In the genomic region with DNA sequence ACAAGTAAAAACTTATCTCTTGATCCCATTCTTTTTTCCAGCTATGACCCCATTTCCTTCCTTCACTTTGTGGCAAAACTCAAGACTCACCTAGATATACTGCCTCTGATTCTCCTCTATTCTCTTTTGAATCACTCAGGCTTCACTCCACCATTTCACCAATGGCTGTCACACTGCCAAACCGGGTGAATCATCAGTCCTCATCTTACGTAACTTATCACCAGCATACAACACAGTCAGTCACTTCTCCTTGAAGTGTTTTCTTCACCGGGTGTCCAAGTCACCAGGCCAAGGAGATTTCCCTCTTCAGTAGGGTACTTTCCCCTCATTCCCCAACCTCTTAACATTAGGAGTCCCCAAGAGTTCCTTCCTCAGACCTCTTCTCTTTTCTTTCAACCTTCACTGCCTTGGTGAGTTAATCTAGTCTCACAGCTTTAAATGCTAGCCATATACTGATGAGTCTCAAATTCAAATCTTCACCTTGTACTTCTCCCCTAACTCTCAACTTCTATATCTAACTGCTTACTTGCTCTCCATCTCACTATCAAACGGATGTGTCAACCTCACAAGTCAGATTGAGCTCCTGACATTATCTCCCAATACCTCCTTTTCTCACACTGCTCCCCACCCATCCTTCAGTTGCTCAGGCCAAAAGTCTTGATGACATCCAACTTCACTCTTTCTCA, we compare ENCODE assay signal across 8 cellular contexts. TPM values are rescaled to one million over a fixed set of nuclear protein-coding genes. Genes with fewer than 3 reads are reported as not detected.
DNase-seq lines count a peak whose midpoint lies in the region; ATAC-seq and TF ChIP-seq lines count a peak whose summit lies in the region.

No MANE protein-coding gene starts in this region.

- H3K9ac ChIP-seq in neural progenitor cell: no peak overlapping the region

- no peaks in the 10 kb centered on the region for H4K20me1 ChIP-seq in neural progenitor cell (ENCODE audit: low read depth)

- H3K4me2 ChIP-seq in neural progenitor cell: no peak overlapping the region

- intact Hi-C loops in CD4-positive, alpha-beta T cell (cut with DNase I, micrococcal nuclease): loop anchor here (5.0 to 10.0 kb wide), 3 partner anchors 578 to 758 kb away; no protein-coding TSS in a partner anchor

- H3K79me2 ChIP-seq in neural progenitor cell (ENCODE audit: low read depth): peaks cover 11% of the 10 kb centered on the region

- no peak for ATAC-seq in HG03175 (IDR thresholded peaks at IDR 0.05; ENCODE audit: unreplicated experiment)
- ATAC-seq in CD4-positive, alpha-beta T cell (ENCODE audit: poor library complexity): no peak

- H3K4me3 ChIP-seq in foreskin fibroblast (ENCODE audit: low read depth in 1 of 2, low read length in 2 of 2) (no peak overlapping the region), skin epidermis (no peak overlapping the region), neural progenitor cell (no peak overlapping the region)

- H3K27ac ChIP-seq in skin epidermis (peak overlapping the region in 12 of 21 experiments; percentile 20 to 72 (median 54)), neural progenitor cell (no peak overlapping the region)
- H3K27ac ChIP-seq in CD4-positive, alpha-beta T cell (ENCODE audit: low read depth, low read length): no peak overlapping the region

- H2AFZ ChIP-seq in neural progenitor cell (replicated peaks): no peak overlapping the region

- no peak for TF ChIP-seq CTCF in foreskin fibroblast (IDR thresholded peaks at IDR 0.05; ENCODE audit: low read depth, low read length)
- no peak for TF ChIP-seq CTCF in neural progenitor cell (IDR thresholded peaks at IDR 0.05)
- TF ChIP-seq CTCF in CD4-positive, alpha-beta T cell (IDR thresholded peaks at IDR 0.05): no peak

- H3K9me3 Mint-ChIP-seq in neural progenitor cell: no peaks in the 10 kb centered on the region
- no peaks in the 10 kb centered on the region for H3K9me3 Mint-ChIP-seq in CD4-positive, alpha-beta T cell

- H3K27ac Mint-ChIP-seq in neural progenitor cell: no peak overlapping the region
- H3K27ac Mint-ChIP-seq in CD4-positive, alpha-beta T cell: no peak overlapping the region

- CTCF ChIA-PET in CD4-positive, alpha-beta T cell (lab: Charles Lee): no interaction called here

- no peak overlapping the region for H3K4me3 Mint-ChIP-seq in neural progenitor cell
- no peak overlapping the region for H3K4me3 Mint-ChIP-seq in CD4-positive, alpha-beta T cell

- no peaks in the 10 kb centered on the region for H3K9me3 ChIP-seq in neural progenitor cell (ENCODE audit: low read depth)
- no peaks in the 10 kb centered on the region for H3K9me3 ChIP-seq in CD4-positive, alpha-beta T cell (ENCODE audit: control insufficient read depth, low read length)

- DNase-seq in EH (ENCODE audit: low read depth) (peak; percentile 89), SW480 (ENCODE audit: low spot score) (peak; percentile 25), foreskin fibroblast (peak; percentile 87 to 93), HuH-7 (ENCODE audit: low spot score) (no peak), neural progenitor cell (ENCODE audit: low spot score) (no peak)
- DNase-seq in CD4-positive, alpha-beta T cell: no peak

- no peaks in the 10 kb centered on the region for H3K27me3 Mint-ChIP-seq in neural progenitor cell (ENCODE audit: insufficient read depth, low read depth)
- no peaks in the 10 kb centered on the region for H3K27me3 Mint-ChIP-seq in CD4-positive, alpha-beta T cell

- H3K4me1 ChIP-seq in neural progenitor cell: peaks cover under 1% of the 10 kb centered on the region

- H3F3A ChIP-seq in neural progenitor cell (ENCODE audit: low read depth): peaks cover 8% of the 10 kb centered on the region

- POLR2A ChIA-PET in CD4-positive, alpha-beta T cell (lab: Charles Lee): no interaction called here

- no peaks in the 10 kb centered on the region for H3K27me3 ChIP-seq in neural progenitor cell
- H3K27me3 ChIP-seq in CD4-positive, alpha-beta T cell (ENCODE audit: control insufficient read depth, insufficient read depth, low read length): no peaks in the 10 kb centered on the region

- H3K36me3 Mint-ChIP-seq in neural progenitor cell: peaks cover 11% of the 10 kb centered on the region
- peaks cover 59% of the 10 kb centered on the region for H3K36me3 Mint-ChIP-seq in CD4-positive, alpha-beta T cell (ENCODE audit: low read depth)

- no peaks in the 10 kb centered on the region for H3K36me3 ChIP-seq in neural progenitor cell

- H3K4me1 Mint-ChIP-seq in neural progenitor cell: peaks cover 5% of the 10 kb centered on the region
- H3K4me1 Mint-ChIP-seq in CD4-positive, alpha-beta T cell (ENCODE audit: low read depth): peaks cover 23% of the 10 kb centered on the region

RNA-seq across cellular contexts. Expression of gene TMEM242, which starts 6.0 kb away (rescaled TPM):
- 8.8 and 9.9 TPM in 2 replicates for total RNA-seq in neural progenitor cell (ENCODE audit: low replicate concordance)
- 10 to 100 TPM; 13.6 to 15.6 TPM for total RNA-seq in CD4-positive, alpha-beta T cell

Comparison
In these comparisons a context has a peak if more than half of its experiments do, and no peak if none do; other contexts are left out.
1. DNase-seq: peak in EH (single experiment), SW480 (single experiment) and foreskin fibroblast (2 of 2); none in HuH-7 (single experiment), neural progenitor cell (single experiment) and CD4-positive, alpha-beta T cell (0 of 10).
2. H3K27ac ChIP-seq: peak in skin epidermis (12 of 21); none in neural progenitor cell (single experiment) and CD4-positive, alpha-beta T cell (single experiment).